In genomic region chr4:147924604-147925412, GRCh38 we compare ENCODE assay signal across 2 cellular contexts.
TF ChIP-seq lines count a peak whose summit lies in the region.

No MANE protein-coding gene starts in this region.

TF ChIP-seq in HCT116, 20 proteins besides CTCF, POLR2A, EP300 and RAD21 (continued from another document):
- no peak for TF ChIP-seq REST (IDR thresholded peaks at IDR 0.05; ENCODE audit: low read depth)
- TF ChIP-seq MAX (IDR thresholded peaks at IDR 0.05), result no peak
- no peak for TF ChIP-seq ZNF274 (IDR thresholded peaks at IDR 0.05; ENCODE audit: low read depth, low read length)
- no peak for TF ChIP-seq ELF1 (IDR thresholded peaks at IDR 0.05; ENCODE audit: borderline replicate concordance, low read depth)
- TF ChIP-seq ZFX (IDR thresholded peaks at IDR 0.05), result no peak
- no peak for TF ChIP-seq EZH2 (IDR thresholded peaks at IDR 0.05)
- TF ChIP-seq EGR1 (IDR thresholded peaks at IDR 0.05; ENCODE audit: low read depth), result no peak

TF ChIP-seq in WTC11, 78 proteins besides CTCF, POLR2A, EP300 and RAD21 (continued from another document):
- TF ChIP-seq ZSCAN18 (CRISPR knock-in tag; IDR thresholded peaks at IDR 0.05) (no peak), ELF4 (CRISPR knock-in tag; IDR thresholded peaks at IDR 0.05; ENCODE audit: low read depth) (no peak), TCF7 (CRISPR knock-in tag; IDR thresholded peaks at IDR 0.05; ENCODE audit: low read depth) (no peak), HMGXB4 (CRISPR knock-in tag; IDR thresholded peaks at IDR 0.05) (no peak), NFATC4 (CRISPR knock-in tag; IDR thresholded peaks at IDR 0.05) (no peak), ATF3 (CRISPR knock-in tag; conservative IDR thresholded peaks at IDR 0.05) (no peak), FOXP4 (CRISPR knock-in tag; IDR thresholded peaks at IDR 0.05) (no peak), E2F4 (CRISPR knock-in tag; IDR thresholded peaks at IDR 0.05; ENCODE audit: borderline replicate concordance, low read depth) (no peak), ESRRA (CRISPR knock-in tag; IDR thresholded peaks at IDR 0.05; ENCODE audit: borderline replicate concordance) (no peak), TEAD1 (CRISPR knock-in tag; IDR thresholded peaks at IDR 0.05) (no peak), ZNF396 (CRISPR knock-in tag; IDR thresholded peaks at IDR 0.05; ENCODE audit: borderline replicate concordance) (no peak), AR (CRISPR knock-in tag; IDR thresholded peaks at IDR 0.05) (no peak), ATF2 (CRISPR knock-in tag; IDR thresholded peaks at IDR 0.05; ENCODE audit: borderline replicate concordance, low read depth) (no peak), RELA (CRISPR knock-in tag; IDR thresholded peaks at IDR 0.05; ENCODE audit: borderline replicate concordance) (no peak)
